Comparison of ENCODE assay signal across 10 cellular contexts in the genomic region with DNA sequence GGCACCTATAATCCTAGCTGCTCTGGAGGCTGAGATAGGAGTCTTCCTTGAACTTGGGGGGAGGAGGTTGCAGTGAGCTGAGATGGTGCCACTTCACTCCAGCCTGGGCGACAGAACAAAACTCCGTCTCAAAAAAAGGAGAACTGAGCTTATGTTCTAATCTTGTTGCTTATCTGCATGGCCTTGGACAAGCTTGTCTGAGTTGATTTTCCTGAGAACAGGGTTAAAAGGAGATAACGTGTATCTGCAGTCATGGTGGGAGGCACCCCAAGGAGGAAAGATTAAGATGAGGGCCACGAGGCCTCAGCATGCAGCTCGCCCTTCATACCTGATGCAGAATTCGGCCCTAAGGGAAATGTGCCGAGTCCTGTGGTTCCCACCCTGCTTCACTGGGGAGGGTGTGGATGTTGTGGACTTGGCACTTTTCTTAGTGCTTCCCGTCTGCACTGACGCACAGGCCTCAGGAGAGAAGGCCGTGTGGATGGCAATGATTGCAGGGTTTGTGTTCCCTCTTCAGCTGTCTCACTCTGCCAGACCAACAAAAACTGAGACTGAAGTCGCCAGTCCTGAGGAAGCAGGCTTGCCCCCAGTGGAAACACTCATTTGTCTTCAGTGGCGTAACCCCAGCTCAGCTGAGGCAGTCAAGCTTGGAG. TPM values are rescaled to one million over a fixed set of nuclear protein-coding genes. Genes with fewer than 3 reads are reported as not detected.
DNase-seq lines count a peak whose midpoint lies in the region; ATAC-seq and TF ChIP-seq lines count a peak whose summit lies in the region.
"Had no signal": no experiment of that assay in that cellular context is flagged by ENCODE, and none has a peak within 500 bp of the region (broad histone marks: within the 10 kb centered on the region; RNA-seq: fewer than 3 reads in every experiment).

No MANE protein-coding gene starts in this region.

- intact Hi-C loops in activated naive CD4-positive, alpha-beta T cell treated with anti-CD3 and anti-CD28 coated beads for 36 hours (cut with micrococcal nuclease), result no loop called here
- intact Hi-C loops in activated CD4-positive, alpha-beta memory T cell treated with anti-CD3 and anti-CD28 coated beads for 36 hours (cut with micrococcal nuclease), result no loop called here
- intact Hi-C loops in left ventricle myocardium inferior (cut with micrococcal nuclease), result no loop called here

- no peaks in the 10 kb centered on the region for H3K9me3 Mint-ChIP-seq in activated naive CD4-positive, alpha-beta T cell treated with anti-CD3 and anti-CD28 coated beads for 36 hours
- no peaks in the 10 kb centered on the region for H3K9me3 Mint-ChIP-seq in activated CD4-positive, alpha-beta memory T cell treated with anti-CD3 and anti-CD28 coated beads for 36 hours

- CTCF ChIA-PET in activated naive CD4-positive, alpha-beta T cell treated with anti-CD3 and anti-CD28 coated beads for 36 hours (lab: Charles Lee), result no interaction called here
- CTCF ChIA-PET in activated CD4-positive, alpha-beta memory T cell treated with anti-CD3 and anti-CD28 coated beads for 36 hours (lab: Charles Lee), result interaction anchor here (1.1 to 1.5 kb wide), 4 partner anchors 51 to 212 kb away, joined by 3 to 4 read pairs (median 3); no protein-coding TSS in a partner anchor

- H3K36me3 Mint-ChIP-seq in activated naive CD4-positive, alpha-beta T cell treated with anti-CD3 and anti-CD28 coated beads for 36 hours (ENCODE audit: low read depth), result peaks cover 47% of the 10 kb centered on the region
- H3K36me3 Mint-ChIP-seq in activated CD4-positive, alpha-beta memory T cell treated with anti-CD3 and anti-CD28 coated beads for 36 hours, result peaks cover 56% of the 10 kb centered on the region

- no peak overlapping the region for H3K4me3 Mint-ChIP-seq in activated naive CD4-positive, alpha-beta T cell treated with anti-CD3 and anti-CD28 coated beads for 36 hours
- no peak overlapping the region for H3K4me3 Mint-ChIP-seq in activated CD4-positive, alpha-beta memory T cell treated with anti-CD3 and anti-CD28 coated beads for 36 hours

- POLR2A ChIA-PET in activated CD4-positive, alpha-beta memory T cell treated with anti-CD3 and anti-CD28 coated beads for 36 hours (lab: Charles Lee), result interaction anchor here (2.0 kb wide), 1 partner anchor 9 kb away, joined by 7 read pairs; no protein-coding TSS in a partner anchor

- no peaks in the 10 kb centered on the region for H3K4me1 Mint-ChIP-seq in activated naive CD4-positive, alpha-beta T cell treated with anti-CD3 and anti-CD28 coated beads for 36 hours (ENCODE audit: low read depth)
- H3K4me1 Mint-ChIP-seq in activated CD4-positive, alpha-beta memory T cell treated with anti-CD3 and anti-CD28 coated beads for 36 hours (ENCODE audit: low read depth), result no peaks in the 10 kb centered on the region

- no peaks in the 10 kb centered on the region for H3K27me3 Mint-ChIP-seq in activated naive CD4-positive, alpha-beta T cell treated with anti-CD3 and anti-CD28 coated beads for 36 hours (ENCODE audit: low read depth)
- H3K27me3 Mint-ChIP-seq in activated CD4-positive, alpha-beta memory T cell treated with anti-CD3 and anti-CD28 coated beads for 36 hours, result no peaks in the 10 kb centered on the region

- H3K4me1 ChIP-seq in left ventricle myocardium inferior (peaks cover 28% of the 10 kb centered on the region), thoracic aorta (ENCODE audit: control insufficient read depth in 1 of 2, low read depth in 2 of 2) (peaks cover 3 to 19% of the 10 kb centered on the region in 2 donors)

- H3K36me3 ChIP-seq in left ventricle myocardium inferior, result peaks cover 38% of the 10 kb centered on the region
- H3K36me3 ChIP-seq in thoracic aorta, result peaks cover 26% of the 10 kb centered on the region

- peak overlapping the region; percentile 34 for H3K27ac Mint-ChIP-seq in activated naive CD4-positive, alpha-beta T cell treated with anti-CD3 and anti-CD28 coated beads for 36 hours
- peak overlapping the region; percentile 69 for H3K27ac Mint-ChIP-seq in activated CD4-positive, alpha-beta memory T cell treated with anti-CD3 and anti-CD28 coated beads for 36 hours

- H3K27me3 ChIP-seq in left ventricle myocardium inferior (ENCODE audit: low read depth) (no peaks in the 10 kb centered on the region), thoracic aorta (replicated peaks; ENCODE audit: insufficient read depth) (no peaks in the 10 kb centered on the region)

- H3K4me3 ChIP-seq in left ventricle myocardium inferior (no peak overlapping the region), thoracic aorta (no peak overlapping the region)
- H3K4me3 ChIP-seq: lung had no signal

- H3K27ac ChIP-seq in left ventricle myocardium inferior (replicated peaks) (peak overlapping the region; percentile 19), thoracic aorta (peak overlapping the region; percentile 37 to 68)

- no peak for TF ChIP-seq CTCF in left ventricle myocardium inferior (IDR thresholded peaks at IDR 0.05; ENCODE audit: borderline replicate concordance)
- no peak for TF ChIP-seq CTCF in thoracic aorta (IDR thresholded peaks at IDR 0.05)

- no peak for DNase-seq in activated naive CD4-positive, alpha-beta T cell treated with anti-CD3 and anti-CD28 coated beads for 36 hours
- no peak for DNase-seq in activated naive CD4-positive, alpha-beta T cell (lab: John Stamatoyannopoulos, UW)
- no peak for DNase-seq in activated CD4-positive, alpha-beta memory T cell treated with anti-CD3 and anti-CD28 coated beads for 36 hours
- DNase-seq in left ventricle myocardium inferior (no peak), thoracic aorta (ENCODE audit: low spot score) (no peak), putamen (ENCODE audit: low spot score) (no peak), NCI-H187 (lab: John Stamatoyannopoulos, UW) (no peak)
- DNase-seq: Kasumi-1 had no signal

- ATAC-seq in thoracic aorta (ENCODE audit: insufficient number of reproducible peaks, low FRiP score, low read depth), result peak; percentile 70
- no peak for ATAC-seq in HG03175 (IDR thresholded peaks at IDR 0.05; ENCODE audit: unreplicated experiment)

- H3K9me3 ChIP-seq in left ventricle myocardium inferior (replicated peaks), result no peaks in the 10 kb centered on the region
- no peaks in the 10 kb centered on the region for H3K9me3 ChIP-seq in thoracic aorta

RNA-seq across cellular contexts. Expression of gene EZR, which starts 56.3 kb away (rescaled TPM):
- 100 to 1,000 TPM; 229 to 230 TPM for total RNA-seq in activated naive CD4-positive, alpha-beta T cell treated with anti-CD3 and anti-CD28 coated beads for 36 hours
- total RNA-seq in activated CD4-positive, alpha-beta memory T cell treated with anti-CD3 and anti-CD28 coated beads for 36 hours, result 100 to 1,000 TPM; 255 to 256 TPM
- total RNA-seq in left ventricle myocardium inferior (242 TPM), thoracic aorta (10 to 100 TPM; 26.8 to 55.2 TPM)
